18 cellular contexts compared by ENCODE assay signal in genomic region chr3:134460965-134461364, GRCh38. TPM values are rescaled to one million over a fixed set of nuclear protein-coding genes. Genes with fewer than 3 reads are reported as not detected.
DNase-seq lines count a peak whose midpoint lies in the region; ATAC-seq and TF ChIP-seq lines count a peak whose summit lies in the region.
"Had no signal": no experiment of that assay in that cellular context is flagged by ENCODE, and none has a peak within 500 bp of the region (broad histone marks: within the 10 kb centered on the region; RNA-seq: fewer than 3 reads in every experiment).

No MANE protein-coding gene starts in this region.

- peak; percentile 98 for DNase-seq in AG09309 (ENCODE audit: low read depth)
- DNase-seq in M059J (ENCODE audit: low read depth): peak; percentile 83
- peak; percentile 70 for DNase-seq in epithelial cell of esophagus (ENCODE audit: low read depth)
- DNase-seq in omental fat pad (ENCODE audit: low spot score): no peak
- DNase-seq in activated CD4-positive, CD25-positive, alpha-beta regulatory T cell (lab: John Stamatoyannopoulos, UW): no peak
- DNase-seq in COLO829 (ENCODE audit: low spot score): no peak
- no peak for DNase-seq in activated CD4-positive, alpha-beta T cell treated with anti-CD3 and anti-CD28 coated beads for 1 hour
- DNase-seq in SK-N-DZ (ENCODE audit: low spot score): no peak
- DNase-seq: activated CD4-positive, alpha-beta memory T cell treated with anti-CD3 and anti-CD28 coated beads, Interleukin-2, amount 10 ng/mL, durations not matched to agents 7 days and 5 days; DMS79 treated with DMSO at 0.1 percent for 48 hours; NCI-H146; NCI-H526; RPMI8226; upper lobe of left lung had no signal

- TF ChIP-seq CTCF in AG09309 (IDR thresholded peaks at IDR 0.05; ENCODE audit: control insufficient read depth, insufficient read depth, low read depth, low read length, missing control alignments): no peak
- TF ChIP-seq CTCF in epithelial cell of esophagus (IDR thresholded peaks at IDR 0.05; ENCODE audit: insufficient read depth, low read depth, low read length, missing control alignments): no peak
- TF ChIP-seq CTCF in omental fat pad (IDR thresholded peaks at IDR 0.05): no peak

- peak; percentile 56 for ATAC-seq in omental fat pad (ENCODE audit: low FRiP score)
- ATAC-seq: GM23338, K562 had no signal

- H3K4me3 ChIP-seq in AG09309 (ENCODE audit: control insufficient read depth, low read depth, low read length) (no peak overlapping the region), epithelial cell of esophagus (ENCODE audit: low read length) (no peak overlapping the region)
- H3K4me3 ChIP-seq: cardiac muscle cell, GM23338, K562, lung, upper lobe of left lung had no signal

RNA-seq across cellular contexts. Expression of gene ANAPC13, which starts 24.8 kb away (rescaled TPM):
- total RNA-seq in M059J (2014; rRNA removed; shearing (Covaris generic)): 208 and 216 TPM in 2 replicates
- 10 to 100 TPM; 41.6 to 58.6 (median 52.3) TPM for total RNA-seq in omental fat pad
- polyA plus RNA-seq in SK-N-DZ (2014; cell fraction: cytosol; rRNA removed): 143 and 145 TPM in 2 replicates
- 79.6 and 81.3 TPM in 2 replicates for polyA plus RNA-seq in SK-N-DZ (2014; cell fraction: nucleus; rRNA removed)

RNA-seq across cellular contexts. Expression of gene CEP63, which starts 24.9 kb away (rescaled TPM):
- 20.7 and 26.3 TPM in 2 replicates for total RNA-seq in M059J (2014; rRNA removed; shearing (Covaris generic))
- total RNA-seq in omental fat pad: 10 to 100 TPM; 15.3 to 30.9 (median 21.1) TPM
- 19.1 and 20.7 TPM in 2 replicates for polyA plus RNA-seq in SK-N-DZ (2014; cell fraction: cytosol; rRNA removed)
- polyA plus RNA-seq in SK-N-DZ (2014; cell fraction: nucleus; rRNA removed): 11.1 and 14.9 TPM in 2 replicates

Comparison
In these comparisons a context has a peak if more than half of its experiments do, and no peak if none do; other contexts are left out.
1. DNase-seq: peak in AG09309 (single experiment), M059J (single experiment) and epithelial cell of esophagus (single experiment); none in omental fat pad (single experiment), activated CD4-positive, CD25-positive, alpha-beta regulatory T cell (0 of 4), COLO829 (single experiment), activated CD4-positive, alpha-beta T cell treated with anti-CD3 and anti-CD28 coated beads for 1 hour (single experiment) and SK-N-DZ (single experiment).